In the genomic region with DNA sequence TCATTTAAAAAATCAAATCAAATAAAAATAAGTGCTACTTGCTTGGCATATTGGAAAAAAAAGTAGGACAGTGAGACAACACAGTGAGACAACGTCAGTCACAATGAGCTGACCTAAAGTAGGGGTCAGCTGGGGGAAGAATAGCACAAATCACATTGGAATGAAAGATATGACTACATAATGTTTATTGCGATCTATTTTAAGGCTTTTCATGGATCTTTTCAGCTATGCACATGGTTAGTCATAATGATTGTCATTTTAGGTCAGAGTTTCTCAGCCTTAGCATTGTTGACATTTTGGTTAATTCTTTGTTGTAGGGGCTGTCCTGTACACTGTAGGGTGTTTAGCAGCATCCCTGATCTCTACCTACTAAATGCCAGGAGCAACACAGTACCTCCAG, we compare ENCODE assay signal across 12 cellular contexts. TPM values are rescaled to one million over a fixed set of nuclear protein-coding genes. Genes with fewer than 3 reads are reported as not detected.
A peak's percentile ranks its signal among the peaks of the same experiment; 100 is the strongest.
DNase-seq lines count a peak whose midpoint lies in the region; ATAC-seq, FAIRE-seq and TF ChIP-seq lines count a peak whose summit lies in the region.
"Had no signal": no experiment of that assay in that cellular context is flagged by ENCODE, and none has a peak within 500 bp of the region (broad histone marks: within the 10 kb centered on the region; RNA-seq: fewer than 3 reads in every experiment).

No MANE protein-coding gene starts in this region.

- no peaks in the 10 kb centered on the region for H3K9me3 ChIP-seq in HepG2 (ENCODE audit: low read length)
- no peaks in the 10 kb centered on the region for H3K9me3 ChIP-seq in right lobe of liver
- H3K9me3 ChIP-seq in muscle layer of duodenum (ENCODE audit: control insufficient read depth in 1 of 2, low read length in 2 of 2): no peaks in the 10 kb centered on the region

- TF ChIP-seq CTCF in HepG2 (CRISPR knock-in tag; IDR thresholded peaks at IDR 0.05) (no peak), right lobe of liver (IDR thresholded peaks at IDR 0.05) (no peak), cardiac fibroblast (IDR thresholded peaks at IDR 0.05; ENCODE audit: low read depth, low read length) (no peak), GM13977 (IDR thresholded peaks at IDR 0.05; ENCODE audit: extremely low read depth, insufficient read depth, missing control alignments) (no peak)

- H2AFZ ChIP-seq in HepG2 (ENCODE audit: low read length): no peak overlapping the region

- no peak overlapping the region for H3K27ac ChIP-seq in HepG2 (ENCODE audit: extremely low read length, insufficient read depth, low read length)
- no peak overlapping the region for H3K27ac ChIP-seq in right lobe of liver
- H3K27ac ChIP-seq in muscle layer of duodenum (ENCODE audit: low read length): peak overlapping the region; percentile 89
- H3K27ac ChIP-seq: 22Rv1 had no signal

- ATAC-seq in HepG2: no peak
- ATAC-seq in right lobe of liver: no peak
- ATAC-seq in HG02970 (IDR thresholded peaks at IDR 0.05; ENCODE audit: low FRiP score, unreplicated experiment): no peak
- no peak for ATAC-seq in GM19397 (IDR thresholded peaks at IDR 0.05; ENCODE audit: unreplicated experiment)

- no peak for TF ChIP-seq EP300 in HepG2 (IDR thresholded peaks at IDR 0.05; ENCODE audit: low read depth in 2 of 2, low read length in 2 of 2)
- TF ChIP-seq EP300 in HepG2 (CRISPR knock-in tag; IDR thresholded peaks at IDR 0.05; ENCODE audit: borderline replicate concordance): no peak

- 0 out of 2 replicates have a peak overlapping the region, but pooled peaks have one; percentile 14 for H3K4me2 ChIP-seq in HepG2 (ENCODE audit: low read depth, low read length)

- H3K4me3 ChIP-seq in HepG2 (replicated peaks in 1 of 3; ENCODE audit: insufficient read depth in 1 of 3, low read depth in 2 of 3, low read length in 3 of 3) (no peak overlapping the region), right lobe of liver (no peak overlapping the region), cardiac fibroblast (replicated peaks in 1 of 2; ENCODE audit: low read depth in 2 of 2, low read length in 2 of 2) (no peak overlapping the region), muscle layer of duodenum (ENCODE audit: low read depth in 1 of 2, low read length in 2 of 2) (no peak overlapping the region)

- H3K9ac ChIP-seq in HepG2 (ENCODE audit: insufficient read depth, low read depth, low read length): no peak overlapping the region

- peaks cover 95% of the 10 kb centered on the region for H4K20me1 ChIP-seq in HepG2 (ENCODE audit: insufficient read depth, low read length)

- intact Hi-C loops in HepG2 (cut with micrococcal nuclease; ENCODE audit: unreplicated experiment) (no loop called here), right lobe of liver (cut with DNase I) (no loop called here)

- no peak for TF ChIP-seq RAD21 in HepG2 (CRISPR knock-in tag; IDR thresholded peaks at IDR 0.05)

- peaks cover 95% of the 10 kb centered on the region for H3K79me2 ChIP-seq in HepG2 (ENCODE audit: insufficient read depth, low read length)

- POLR2A ChIA-PET in HepG2 (lab: Yijun Ruan, JAX): interaction anchor here (1.5 kb wide), 1 partner anchor 14 kb away, joined by 5 read pairs; no protein-coding TSS in a partner anchor

- TF ChIP-seq POLR2A in HepG2 (IDR thresholded peaks at IDR 0.05; ENCODE audit: insufficient read depth in 1 of 2, low read depth in 2 of 2, low read length in 2 of 2) (no peak), right lobe of liver (IDR thresholded peaks at IDR 0.05) (no peak)

- DNase-seq in HepG2 (ENCODE audit: low spot score) (no peak), right lobe of liver (no peak), cardiac fibroblast (ENCODE audit: low read depth in 2 of 2) (peak; percentile 15 to 81), SIG-M5 treated with dmso at 0.1 percent for 504 hours (lab: John Stamatoyannopoulos, UW; ENCODE audit: unreplicated experiment) (no peak), GM13977 (ENCODE audit: low spot score) (no peak)
- DNase-seq: activated CD4-positive, alpha-beta T cell treated with anti-CD3 and anti-CD28 coated beads, Interleukin-2, amount 50 U/mL, for 1 hour; islet precursor cell had no signal

- peaks cover 94% of the 10 kb centered on the region for H3K4me1 ChIP-seq in HepG2 (ENCODE audit: insufficient read depth, low read length)
- no peaks in the 10 kb centered on the region for H3K4me1 ChIP-seq in right lobe of liver
- peaks cover 20 to 65% of the 10 kb centered on the region in 2 donors for H3K4me1 ChIP-seq in muscle layer of duodenum (ENCODE audit: control insufficient read depth in 1 of 2, insufficient read depth in 2 of 2, low read length in 2 of 2)

- no TSS peak for BruUV-seq in HepG2 (replicated peaks; lab: Mats Ljungman, UMichigan)

- FAIRE-seq in HepG2 (lab: Jason Lieb, UNC): no peak
- FAIRE-seq: bronchial epithelial cell had no signal

- H3K36me3 ChIP-seq in HepG2 (replicated peaks in 1 of 2; ENCODE audit: control insufficient read depth in 1 of 2, insufficient read depth in 2 of 2, low read length in 2 of 2) (peaks cover 18 to 68% of the 10 kb centered on the region in 2 experiments), right lobe of liver (no peaks in the 10 kb centered on the region), muscle layer of duodenum (ENCODE audit: control insufficient read depth in 1 of 2, insufficient read depth in 2 of 2, low read length in 2 of 2) (peaks cover 37 to 45% of the 10 kb centered on the region in 2 donors)

- no peaks in the 10 kb centered on the region for H3K27me3 ChIP-seq in HepG2 (ENCODE audit: control insufficient read depth in 1 of 2, insufficient read depth in 2 of 2, low read length in 2 of 2)
- H3K27me3 ChIP-seq in right lobe of liver: no peaks in the 10 kb centered on the region
- no peaks in the 10 kb centered on the region for H3K27me3 ChIP-seq in muscle layer of duodenum (ENCODE audit: low read depth, low read length)

- WGBS in HepG2 (ENCODE audit: low lambda C conversion rate): 95% methylated on average over 2 of the region's 2 CpGs
- WGBS in right lobe of liver (ENCODE audit: insufficient coverage, low coverage, low lambda C conversion rate, missing lambda C conversion rate): 62% methylated on average over 2 of the region's 2 CpGs

- in situ Hi-C loops in HepG2 (cut with HindIII; ENCODE audit: extremely low pct_ligation_motif_present, low pct_unique_long_range_greater_than_20kb) (no loop called here), GM13977 (cut with MboI; ENCODE audit: low pct_unique_long_range_greater_than_20kb, low sequenced_read_pairs, unreplicated experiment) (no loop called here)

- CTCF ChIA-PET in HepG2 (lab: Yijun Ruan, JAX; ENCODE audit: low intra/inter-chr PET ratio, low total read pairs): no interaction called here

TF ChIP-seq in HepG2, 621 proteins besides CTCF, POLR2A, EP300 and RAD21:
- no peak for TF ChIP-seq RARG (CRISPR knock-in tag; IDR thresholded peaks at IDR 0.05; ENCODE audit: low read depth)
- no peak for TF ChIP-seq LCORL (IDR thresholded peaks at IDR 0.05)
- no peak for TF ChIP-seq LCORL (CRISPR knock-in tag; IDR thresholded peaks at IDR 0.05)
- no peak for TF ChIP-seq FOXA1 (IDR thresholded peaks at IDR 0.05)
- no peak for TF ChIP-seq FOXA1 (CRISPR knock-in tag; IDR thresholded peaks at IDR 0.05)
- TF ChIP-seq HOXD1 (CRISPR knock-in tag; IDR thresholded peaks at IDR 0.05): no peak
- no peak for TF ChIP-seq NR1H2 (CRISPR knock-in tag; IDR thresholded peaks at IDR 0.05; ENCODE audit: borderline replicate concordance, low read depth)
- TF ChIP-seq ZNF589 (CRISPR knock-in tag; conservative IDR thresholded peaks at IDR 0.05): no peak
- TF ChIP-seq ZKSCAN8 (CRISPR knock-in tag; IDR thresholded peaks at IDR 0.05; ENCODE audit: borderline replicate concordance): no peak
- TF ChIP-seq ZNF234 (CRISPR knock-in tag; conservative IDR thresholded peaks at IDR 0.05): no peak
- TF ChIP-seq, protein P1, sequence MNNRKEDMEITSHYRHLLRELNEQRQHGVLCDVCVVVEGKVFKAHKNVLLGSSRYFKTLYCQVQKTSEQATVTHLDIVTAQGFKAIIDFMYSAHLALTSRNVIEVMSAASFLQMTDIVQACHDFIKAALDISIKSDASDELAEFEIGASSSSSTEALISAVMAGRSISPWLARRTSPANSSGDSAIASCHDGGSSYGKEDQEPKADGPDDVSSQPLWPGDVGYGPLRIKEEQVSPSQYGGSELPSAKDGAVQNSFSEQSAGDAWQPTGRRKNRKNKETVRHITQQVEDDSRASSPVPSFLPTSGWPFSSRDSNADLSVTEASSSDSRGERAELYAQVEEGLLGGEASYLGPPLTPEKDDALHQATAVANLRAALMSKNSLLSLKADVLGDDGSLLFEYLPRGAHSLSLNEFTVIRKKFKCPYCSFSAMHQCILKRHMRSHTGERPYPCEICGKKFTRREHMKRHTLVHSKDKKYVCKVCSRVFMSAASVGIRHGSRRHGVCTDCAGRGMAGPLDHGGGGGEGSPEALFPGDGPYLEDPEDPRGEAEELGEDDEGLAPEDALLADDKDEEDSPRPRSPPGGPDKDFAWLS (CRISPR knock-in tag; IDR thresholded peaks at IDR 0.05; ENCODE audit: borderline replicate concordance): no peak
- TF ChIP-seq KAT7 (CRISPR knock-in tag; IDR thresholded peaks at IDR 0.05; ENCODE audit: borderline replicate concordance): no peak

RNA-seq across cellular contexts. Expression of a gene that starts 44.5 kb away (rescaled TPM):
- 48.7 and 84.6 TPM in 2 replicates for total RNA-seq in HepG2 (2016; rRNA removed; fragmentation: Illumina TruSeq; extraction: Trizol)
- 22.7 and 23.9 TPM in 2 replicates for total RNA-seq in HepG2 (2016; cell fraction: cytosol; rRNA removed; fragmentation: Illumina TruSeq; extraction: Trizol; ENCODE audit: low read depth)
- total RNA-seq in HepG2 (2016; cell fraction: insoluble cytoplasmic fraction; rRNA removed; fragmentation: Illumina TruSeq; extraction: Trizol): 58.0 and 83.6 TPM in 2 replicates
- total RNA-seq in HepG2 (2016; cell fraction: membrane; rRNA removed; fragmentation: Illumina TruSeq; extraction: Trizol): 35.7 and 38.1 TPM in 2 replicates
- total RNA-seq in HepG2 (2016; cell fraction: nucleus; rRNA removed; fragmentation: Illumina TruSeq; extraction: Trizol): 32.8 and 34.1 TPM in 2 replicates
- 4.2 and 6.4 TPM in 2 replicates for polyA plus RNA-seq in HepG2 (2011; rRNA removed)
- polyA plus RNA-seq in HepG2 (2011; cell fraction: cytosol; rRNA removed): 2.9 and 4.7 TPM in 2 replicates
- 1.4 and 2.2 TPM in 2 replicates for polyA plus RNA-seq in HepG2 (2011; cell fraction: nucleus; rRNA removed)
- 21.0 and 28.1 TPM in 2 replicates for polyA plus RNA-seq in HepG2 (2012)
- polyA plus RNA-seq in HepG2 (2016; cell fraction: cytosol; fragmentation: Illumina TruSeq; extraction: Trizol; ENCODE audit: low read depth): 25.4 and 39.7 TPM in 2 replicates
- polyA plus RNA-seq in HepG2 (2016; cell fraction: insoluble cytoplasmic fraction; fragmentation: Illumina TruSeq; extraction: Trizol; ENCODE audit: low read depth): 89.7 and 91.9 TPM in 2 replicates
- 36.2 and 40.4 TPM in 2 replicates for polyA plus RNA-seq in HepG2 (2016; cell fraction: membrane; fragmentation: Illumina TruSeq; extraction: Trizol; ENCODE audit: low read depth)
- 38.0 and 40.1 TPM in 2 replicates for polyA plus RNA-seq in HepG2 (2016; cell fraction: nucleus; fragmentation: Illumina TruSeq; extraction: Trizol; ENCODE audit: insufficient read depth, low read depth)
- 6.4 and 8.1 TPM in 2 replicates for polyA minus RNA-seq in HepG2 (2011; rRNA and poly(A)+ RNA removed; ENCODE audit: low replicate concordance)
- polyA minus RNA-seq in HepG2 (2011; cell fraction: cytosol; rRNA and poly(A)+ RNA removed): 5.3 and 6.2 TPM in 2 replicates
- 8.4 and 9.8 TPM in 2 replicates for polyA minus RNA-seq in HepG2 (2011; cell fraction: nucleus; rRNA and poly(A)+ RNA removed)
- 10 to 100 TPM; 10.1 to 14.6 (median 11.6) TPM for total RNA-seq in right lobe of liver

Comparison
In these comparisons a context has a peak if more than half of its experiments do, and no peak if none do; other contexts are left out.
1. DNase-seq: peak in cardiac fibroblast (2 of 2); none in HepG2 (single experiment), right lobe of liver (0 of 3), SIG-M5 treated with dmso at 0.1 percent for 504 hours (single experiment) and GM13977 (single experiment).